ENCODE assay signal across 14 cellular contexts in the genomic region with DNA sequence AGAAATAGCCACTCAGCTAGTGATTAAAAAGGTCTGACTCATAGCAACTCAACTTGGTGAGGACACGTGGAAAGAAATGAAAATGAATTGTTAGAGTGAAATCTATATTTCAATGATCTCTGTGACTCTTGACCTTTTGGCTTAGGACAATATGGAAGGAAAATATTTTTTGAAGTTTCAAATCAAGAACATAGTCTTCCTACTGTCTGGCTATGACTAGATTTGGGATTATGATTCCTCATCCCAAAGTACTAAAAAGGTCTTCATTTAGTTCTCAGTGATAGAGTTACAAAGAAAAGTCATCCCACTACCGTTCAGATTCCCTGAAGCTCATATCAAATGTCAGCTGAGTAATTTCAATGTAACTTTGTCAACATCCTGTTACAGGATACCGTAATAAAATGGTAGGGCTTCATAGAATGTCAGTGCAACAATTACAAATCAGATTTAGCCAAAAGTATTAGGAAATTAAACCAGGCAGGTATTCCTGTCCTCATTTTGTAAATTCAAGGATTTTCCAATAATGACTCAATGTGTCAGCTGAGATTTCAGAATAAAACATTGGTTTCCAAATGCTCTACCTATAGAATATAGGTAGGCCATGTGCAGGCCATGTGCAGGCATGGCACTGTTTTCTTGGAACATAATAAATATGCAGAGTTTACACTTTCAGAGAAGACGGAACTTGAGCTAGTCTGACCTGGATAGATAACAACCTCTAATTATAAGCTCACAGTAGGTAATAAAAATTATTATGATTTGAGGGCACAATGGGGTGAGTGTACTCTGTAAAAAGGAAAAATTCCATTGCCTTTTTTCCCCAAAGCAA. TPM values are rescaled to one million over a fixed set of nuclear protein-coding genes. Genes with fewer than 3 reads are reported as not detected.
DNase-seq lines count a peak whose midpoint lies in the region; ATAC-seq and TF ChIP-seq lines count a peak whose summit lies in the region.
"Had no signal": no experiment of that assay in that cellular context is flagged by ENCODE, and none has a peak within 500 bp of the region (broad histone marks: within the 10 kb centered on the region; RNA-seq: fewer than 3 reads in every experiment).

No MANE protein-coding gene starts in this region.

- H3K36me3 Mint-ChIP-seq in CD8-positive, alpha-beta memory T cell, result no peaks in the 10 kb centered on the region
- H3K36me3 Mint-ChIP-seq: CD14-positive monocyte, natural killer cell had no signal

- H3K9me3 ChIP-seq in CD8-positive, alpha-beta memory T cell (ENCODE audit: low read length), result no peaks in the 10 kb centered on the region

- CTCF ChIA-PET in CD8-positive, alpha-beta memory T cell (lab: Charles Lee), result no interaction called here

- POLR2A ChIA-PET in CD8-positive, alpha-beta memory T cell (lab: Charles Lee), result no interaction called here

- H3K27ac Mint-ChIP-seq in CD8-positive, alpha-beta memory T cell, result peak overlapping the region in 1 of 8 donors; percentile 61
- H3K27ac Mint-ChIP-seq: CD14-positive monocyte, natural killer cell had no signal

- peaks cover 7 to 24% of the 10 kb centered on the region in 2 donors for H3K27me3 Mint-ChIP-seq in CD8-positive, alpha-beta memory T cell

- no peak overlapping the region for H3K4me3 ChIP-seq in CD8-positive, alpha-beta memory T cell (ENCODE audit: low read length)

- peaks cover 0 to 3% (median 2%) of the 10 kb centered on the region in 3 donors for H3K4me1 Mint-ChIP-seq in CD8-positive, alpha-beta memory T cell

- H3K27me3 ChIP-seq in CD8-positive, alpha-beta memory T cell (ENCODE audit: insufficient read depth, low read length, poor library complexity, severe bottlenecking), result peaks cover 5% of the 10 kb centered on the region

- H3K9me3 Mint-ChIP-seq in CD8-positive, alpha-beta memory T cell, result no peaks in the 10 kb centered on the region
- H3K9me3 Mint-ChIP-seq: CD14-positive monocyte, natural killer cell had no signal

- H3K4me3 Mint-ChIP-seq in CD8-positive, alpha-beta memory T cell, result no peak overlapping the region
- H3K4me3 Mint-ChIP-seq: CD14-positive monocyte, natural killer cell had no signal

- DNase-seq in COLO829 (ENCODE audit: low spot score) (peak; percentile 63), HPDE6-E6E7 (ENCODE audit: extremely low spot score) (peak; percentile 45), kidney glomerular epithelial cell (lab: John Stamatoyannopoulos, UW) (peak; percentile 41), UCSD-AML1 (lab: John Stamatoyannopoulos, UW; ENCODE audit: unreplicated experiment) (no peak)
- DNase-seq in CD8-positive, alpha-beta memory T cell, result no peak
- DNase-seq: activated naive CD4-positive, alpha-beta T cell treated with anti-CD3 and anti-CD28 coated beads, Interleukin-2, amount 50 U/mL, for 16 hours; natural killer cell; NCI-H187 treated with DMSO at 0.1 percent for 48 hours; Right ventricle myocardium superior; stimulated activated CD4-positive, alpha-beta T cell treated with anti-CD3 and anti-CD28 coated beads, Interleukin-15, amount 100 ng/mL, for 24 hours had no signal

- ATAC-seq in GM18867 (IDR thresholded peaks at IDR 0.05; ENCODE audit: unreplicated experiment) (no peak), GM21529 (IDR thresholded peaks at IDR 0.05; ENCODE audit: unreplicated experiment) (no peak)
- ATAC-seq: natural killer cell had no signal

- H3K36me3 ChIP-seq in CD8-positive, alpha-beta memory T cell (ENCODE audit: insufficient read depth, low read length), result no peaks in the 10 kb centered on the region

- TF ChIP-seq CTCF in VCaP (conservative IDR thresholded peaks at IDR 0.05), result no peak

- no peaks in the 10 kb centered on the region for H3K4me1 ChIP-seq in CD8-positive, alpha-beta memory T cell (ENCODE audit: insufficient read depth, low read length)

- peak overlapping the region; percentile 76 for H3K27ac ChIP-seq in VCaP
- H3K27ac ChIP-seq in CD8-positive, alpha-beta memory T cell (ENCODE audit: low read depth, low read length), result no peak overlapping the region

RNA-seq across cellular contexts. Expression of gene ANKRD29, which starts 36.0 kb away (rescaled TPM):
- not detected for total RNA-seq in CD8-positive, alpha-beta memory T cell
- not detected for polyA plus RNA-seq in CD8-positive, alpha-beta memory T cell

RNA-seq across cellular contexts. Expression of gene NPC1, which starts 40.4 kb away (rescaled TPM):
- total RNA-seq in CD8-positive, alpha-beta memory T cell, result 10 to 100 TPM; 33.9 to 34.3 TPM
- 40.9 TPM for polyA plus RNA-seq in CD8-positive, alpha-beta memory T cell

Comparison
In these comparisons a context has a peak if more than half of its experiments do, and no peak if none do; other contexts are left out.
1. DNase-seq: peak in COLO829 (single experiment), HPDE6-E6E7 (single experiment) and kidney glomerular epithelial cell (single experiment); none in CD8-positive, alpha-beta memory T cell (0 of 5) and UCSD-AML1 (single experiment).